In genomic region chr3:8095724-8096123, GRCh38 we compare ENCODE assay signal across 16 cellular contexts.
DNase-seq lines count a peak whose midpoint lies in the region; ATAC-seq, FAIRE-seq and TF ChIP-seq lines count a peak whose summit lies in the region.
"Had no signal": no experiment of that assay in that cellular context is flagged by ENCODE, and none has a peak within 500 bp of the region (broad histone marks: within the 10 kb centered on the region; RNA-seq: fewer than 3 reads in every experiment).

No MANE protein-coding gene starts in this region.

- H3K9me3 ChIP-seq in endothelial cell of umbilical vein (replicated peaks; ENCODE audit: control insufficient read depth, insufficient read depth, low read length) (no peaks in the 10 kb centered on the region), neural progenitor cell (ENCODE audit: low read depth) (no peaks in the 10 kb centered on the region)

- H3K9ac ChIP-seq in endothelial cell of umbilical vein (replicated peaks; ENCODE audit: extremely low read depth, insufficient read depth, low read length) (no peak overlapping the region), neural progenitor cell (no peak overlapping the region)

- no peaks in the 10 kb centered on the region for H3K36me3 ChIP-seq in endothelial cell of umbilical vein (ENCODE audit: control insufficient read depth in 2 of 2, extremely low read depth in 1 of 2, insufficient read depth in 2 of 2, low read length in 2 of 2)
- H3K36me3 ChIP-seq in neural progenitor cell, result no peaks in the 10 kb centered on the region

- dilution Hi-C loops in endothelial cell of umbilical vein (cut with MboI; ENCODE audit: extremely low pct_ligation_motif_present, low sequenced_read_pairs), result no loop called here

- TF ChIP-seq POLR2A in endothelial cell of umbilical vein (IDR thresholded peaks at IDR 0.05; ENCODE audit: low read depth, low read length), result no peak

- DNase-seq in D721Med (ENCODE audit: insufficient read length, low spot score) (no peak), NCI-H82 (lab: John Stamatoyannopoulos, UW) (peak; percentile 62), endothelial cell of umbilical vein (ENCODE audit: low read depth, low spot score) (peak; percentile 10), neural progenitor cell (ENCODE audit: low spot score) (peak; percentile 60), inferior parietal cortex (ENCODE audit: extremely low spot score) (no peak), H4 (ENCODE audit: low spot score) (no peak)
- DNase-seq: activated CD8-positive, alpha-beta T cell treated with anti-CD3 and anti-CD28 coated beads, Interleukin-2, amount 10 ng/mL, durations not matched to agents 7 days and 5 days; activated gamma-delta T cell treated with Interleukin-2 at 50 U/mL for 16 hours; effector memory CD8-positive, alpha-beta T cell; MV-4-11 had no signal

- H3K4me3 ChIP-seq in endothelial cell of umbilical vein (replicated peaks in 1 of 3; ENCODE audit: insufficient read depth in 1 of 3, low read depth in 1 of 3, low read length in 3 of 3), result no peak overlapping the region
- no peak overlapping the region for H3K4me3 ChIP-seq in neural progenitor cell
- H3K4me3 ChIP-seq: lung had no signal

- H4K20me1 ChIP-seq in endothelial cell of umbilical vein (replicated peaks; ENCODE audit: control insufficient read depth, extremely low read depth, insufficient read depth, low read length) (no peaks in the 10 kb centered on the region), neural progenitor cell (ENCODE audit: low read depth) (no peaks in the 10 kb centered on the region)

- H3K27ac Mint-ChIP-seq in neural progenitor cell, result no peak overlapping the region
- H3K27ac Mint-ChIP-seq: activated CD8-positive, alpha-beta T cell treated with anti-CD3 and anti-CD28 coated beads, Interleukin-2, amount 10 ng/mL, durations not matched to agents 7 days and 5 days; effector memory CD8-positive, alpha-beta T cell had no signal

- intact Hi-C loops in endothelial cell of umbilical vein (cut with micrococcal nuclease), result no loop called here

- CTCF ChIA-PET in endothelial cell of umbilical vein (lab: Charles Lee), result interaction anchor here (1.0 to 3.1 kb wide), 6 partner anchors 9 to 320 kb away, joined by 3 to 14 read pairs (median 4); no protein-coding TSS in a partner anchor

- H3K27me3 Mint-ChIP-seq in neural progenitor cell (ENCODE audit: insufficient read depth, low read depth), result peaks cover 3% of the 10 kb centered on the region
- H3K27me3 Mint-ChIP-seq: effector memory CD8-positive, alpha-beta T cell had no signal

- H2AFZ ChIP-seq in endothelial cell of umbilical vein (ENCODE audit: low read depth, low read length) (no peak overlapping the region), neural progenitor cell (replicated peaks) (no peak overlapping the region)

- no TSS peak for BruUV-seq in endothelial cell of umbilical vein (replicated peaks; lab: Mats Ljungman, UMichigan)

- H3F3A ChIP-seq in neural progenitor cell (ENCODE audit: low read depth), result no peaks in the 10 kb centered on the region

- no peaks in the 10 kb centered on the region for H3K9me3 Mint-ChIP-seq in neural progenitor cell
- H3K9me3 Mint-ChIP-seq: effector memory CD8-positive, alpha-beta T cell had no signal

- no peaks in the 10 kb centered on the region for H3K36me3 Mint-ChIP-seq in neural progenitor cell

- H3K9me1 ChIP-seq in endothelial cell of umbilical vein (replicated peaks; ENCODE audit: control insufficient read depth, extremely low read depth, insufficient read depth, low read length), result no peaks in the 10 kb centered on the region

- H3K27me3 ChIP-seq in endothelial cell of umbilical vein (ENCODE audit: control insufficient read depth in 2 of 2, insufficient read depth in 2 of 2, low read length in 2 of 2) (no peaks in the 10 kb centered on the region), neural progenitor cell (no peaks in the 10 kb centered on the region)

- no peak overlapping the region for H3K4me2 ChIP-seq in endothelial cell of umbilical vein (ENCODE audit: insufficient read depth, low read length)
- H3K4me2 ChIP-seq in neural progenitor cell, result no peak overlapping the region

- H3K79me2 ChIP-seq in endothelial cell of umbilical vein (ENCODE audit: control insufficient read depth, insufficient read depth, low read length) (no peaks in the 10 kb centered on the region), neural progenitor cell (ENCODE audit: low read depth) (no peaks in the 10 kb centered on the region)

- H3K4me1 Mint-ChIP-seq in neural progenitor cell, result no peaks in the 10 kb centered on the region

- POLR2A ChIA-PET in endothelial cell of umbilical vein (lab: Charles Lee), result no interaction called here

- no peak for FAIRE-seq in D721Med (lab: Jason Lieb, UNC)
- no peak for FAIRE-seq in endothelial cell of umbilical vein (lab: Jason Lieb, UNC)
- FAIRE-seq: HTR-8/SVneo, RCC 7860, small intestine had no signal

- no peak overlapping the region for H3K4me3 Mint-ChIP-seq in neural progenitor cell
- H3K4me3 Mint-ChIP-seq: activated CD8-positive, alpha-beta T cell treated with anti-CD3 and anti-CD28 coated beads, Interleukin-2, amount 10 ng/mL, durations not matched to agents 7 days and 5 days; effector memory CD8-positive, alpha-beta T cell had no signal

- H3K27ac ChIP-seq in endothelial cell of umbilical vein (ENCODE audit: insufficient read depth, low read depth, low read length), result no peak overlapping the region
- H3K27ac ChIP-seq in neural progenitor cell, result no peak overlapping the region

- TF ChIP-seq CTCF in D721Med (IDR thresholded peaks at IDR 0.05; ENCODE audit: insufficient read depth, missing control alignments) (peak; percentile 29), endothelial cell of umbilical vein (IDR thresholded peaks at IDR 0.05; ENCODE audit: extremely low read depth in 1 of 2, insufficient read depth in 1 of 2, low read depth in 1 of 2, low read length in 2 of 2) (peak in 1 of 2 donors; percentile 10), neural progenitor cell (IDR thresholded peaks at IDR 0.05) (peak; percentile 35)

- ATAC-seq in HG02610 (IDR thresholded peaks at IDR 0.05; ENCODE audit: unreplicated experiment), result no peak
- ATAC-seq in HG03457 (IDR thresholded peaks at IDR 0.05; ENCODE audit: unreplicated experiment), result no peak
- ATAC-seq: activated CD8-positive, alpha-beta T cell treated with anti-CD3 and anti-CD28 coated beads, Interleukin-2, amount 10 ng/mL, durations not matched to agents 7 days and 5 days; effector memory CD8-positive, alpha-beta T cell had no signal

- no peaks in the 10 kb centered on the region for H3K4me1 ChIP-seq in endothelial cell of umbilical vein (ENCODE audit: control insufficient read depth, extremely low read depth, insufficient read depth, low read length)
- H3K4me1 ChIP-seq in neural progenitor cell, result peaks cover 10% of the 10 kb centered on the region

TF ChIP-seq in endothelial cell of umbilical vein, 7 proteins besides CTCF, POLR2A, EP300 and RAD21:
- TF ChIP-seq EZH2 (IDR thresholded peaks at IDR 0.05; ENCODE audit: borderline replicate concordance, low read depth, low read length, severe bottlenecking), result no peak

Comparison
In these comparisons a context has a peak if more than half of its experiments do, and no peak if none do; other contexts are left out.
1. DNase-seq: peak in NCI-H82 (single experiment), endothelial cell of umbilical vein (single experiment) and neural progenitor cell (single experiment); none in D721Med (single experiment), inferior parietal cortex (single experiment) and H4 (single experiment).